9 cellular contexts compared by ENCODE assay signal in genomic region chr1:27633640-27634165, GRCh38. TPM values are rescaled to one million over a fixed set of nuclear protein-coding genes. Genes with fewer than 3 reads are reported as not detected.
DNase-seq lines count a peak whose midpoint lies in the region; ATAC-seq, FAIRE-seq and TF ChIP-seq lines count a peak whose summit lies in the region.
"Had no signal": no experiment of that assay in that cellular context is flagged by ENCODE, and none has a peak within 500 bp of the region (broad histone marks: within the 10 kb centered on the region; RNA-seq: fewer than 3 reads in every experiment).

No MANE protein-coding gene starts in this region.

- FAIRE-seq in urothelium cell line (lab: Jason Lieb, UNC) = no peak

- H4K20me1 ChIP-seq in neural cell (ENCODE audit: insufficient read depth) = no peaks in the 10 kb centered on the region

- no peaks in the 10 kb centered on the region for H3K4me1 ChIP-seq in aorta (ENCODE audit: control insufficient read depth in 1 of 2, insufficient read depth in 2 of 2, low read length in 2 of 2)

- TF ChIP-seq EP300 in neural cell (conservative IDR thresholded peaks at IDR 0.05; ENCODE audit: poor library complexity, severe bottlenecking) = no peak

- H3K27me3 ChIP-seq in neural cell (ENCODE audit: insufficient read depth, low read depth, low read length) = peaks cover 35% of the 10 kb centered on the region
- no peaks in the 10 kb centered on the region for H3K27me3 ChIP-seq in aorta (ENCODE audit: control insufficient read depth in 1 of 2, insufficient read depth in 2 of 2, low read length in 1 of 2)

- H3K9me2 ChIP-seq in neural cell (ENCODE audit: insufficient read depth, low read length) = no peaks in the 10 kb centered on the region

- H3F3A ChIP-seq in neural cell (ENCODE audit: insufficient read depth, low read length, poor library complexity, severe bottlenecking) = no peaks in the 10 kb centered on the region

- DNase-seq in AG10803 (ENCODE audit: low read depth) (no peak), COR-L47 (lab: John Stamatoyannopoulos, UW) (no peak), urothelium cell line (ENCODE audit: low spot score) (no peak), aorta (no peak)
- DNase-seq in effector memory CD8-positive, alpha-beta T cell = no peak
- no peak for DNase-seq in stimulated activated CD4-positive, alpha-beta T cell treated with anti-CD3 and anti-CD28 coated beads, Interleukin-4, amount 100 ng/mL, for 1 hour
- DNase-seq: SW 1271 had no signal

- H3K27ac ChIP-seq in KOPT-K1 (ENCODE audit: low read depth, low read length, poor library complexity, severe bottlenecking) (peak overlapping the region; percentile 93), neural cell (ENCODE audit: low read length) (no peak overlapping the region), aorta (ENCODE audit: low read depth in 1 of 2, low read length in 2 of 2) (no peak overlapping the region)

- intact Hi-C loops in aorta (cut with DNase I) = no loop called here

- peak overlapping the region; percentile 64 to 78 for H3K4me3 Mint-ChIP-seq in effector memory CD8-positive, alpha-beta T cell

- no peak overlapping the region for H3K9ac ChIP-seq in neural cell (ENCODE audit: low read length)

- WGBS in aorta, 2 donors = 38 to 40% methylated on average over 14 of the region's 14 CpGs

- TF ChIP-seq RAD21 in neural cell (conservative IDR thresholded peaks at IDR 0.05) = no peak

- H3K36me3 Mint-ChIP-seq in effector memory CD8-positive, alpha-beta T cell (ENCODE audit: insufficient read depth) = peaks cover 21% of the 10 kb centered on the region

- peak overlapping the region; percentile 91 to 95 for H3K27ac Mint-ChIP-seq in effector memory CD8-positive, alpha-beta T cell

- H3K4me1 Mint-ChIP-seq in effector memory CD8-positive, alpha-beta T cell (ENCODE audit: low read depth in 2 of 2) = peaks cover 55 to 60% of the 10 kb centered on the region in 2 donors

- no peaks in the 10 kb centered on the region for H3K9me3 ChIP-seq in KOPT-K1 (ENCODE audit: insufficient read depth, low read length, poor library complexity, severe bottlenecking)
- H3K9me3 ChIP-seq in neural cell (ENCODE audit: low read length) = no peaks in the 10 kb centered on the region
- no peaks in the 10 kb centered on the region for H3K9me3 ChIP-seq in aorta (ENCODE audit: control insufficient read depth, low read length)

- H3K27me3 Mint-ChIP-seq in effector memory CD8-positive, alpha-beta T cell = no peaks in the 10 kb centered on the region

- TF ChIP-seq CTCF in AG10803 (conservative IDR thresholded peaks at IDR 0.05; ENCODE audit: low read length) (no peak), neural cell (IDR thresholded peaks at IDR 0.05; ENCODE audit: poor library complexity, severe bottlenecking) (no peak)

- no peak for ATAC-seq in effector memory CD8-positive, alpha-beta T cell (replicated peaks)
- no peak for ATAC-seq in aorta (ENCODE audit: low FRiP score)

- H3K9me3 Mint-ChIP-seq in effector memory CD8-positive, alpha-beta T cell = no peaks in the 10 kb centered on the region

- H3K36me3 ChIP-seq in KOPT-K1 (ENCODE audit: insufficient read depth, low read length) = no peaks in the 10 kb centered on the region
- H3K36me3 ChIP-seq in neural cell (ENCODE audit: insufficient read depth, low read length) = no peaks in the 10 kb centered on the region
- no peaks in the 10 kb centered on the region for H3K36me3 ChIP-seq in aorta (ENCODE audit: control insufficient read depth in 1 of 2, insufficient read depth in 2 of 2, low read length in 1 of 2)

- H3K79me2 ChIP-seq in neural cell (replicated peaks; ENCODE audit: insufficient read depth, low read length) = no peaks in the 10 kb centered on the region

- H3K4me2 ChIP-seq in neural cell (ENCODE audit: low read length) = no peak overlapping the region

- H3K4me3 ChIP-seq in AG10803 (ENCODE audit: low read length) (peak overlapping the region; percentile 29), neural cell (ENCODE audit: low read length) (peak overlapping the region; percentile 35), aorta (ENCODE audit: low read length in 2 of 2) (peak overlapping the region in 1 of 2 donors; percentile 1)

- no peak overlapping the region for H2AFZ ChIP-seq in neural cell (ENCODE audit: low read depth, low read length)

TF ChIP-seq in neural cell, 6 proteins besides CTCF, POLR2A, EP300 and RAD21:
- TF ChIP-seq SMC3 (conservative IDR thresholded peaks at IDR 0.05; ENCODE audit: poor library complexity) (no peak), TAF1 (IDR thresholded peaks at IDR 0.05; ENCODE audit: low read depth) (no peak), EZH2 (IDR thresholded peaks at IDR 0.05; ENCODE audit: borderline replicate concordance, insufficient read depth, low read length, poor library complexity, severe bottlenecking) (no peak), REST (IDR thresholded peaks at IDR 0.05; ENCODE audit: borderline replicate concordance) (no peak), POLR2AphosphoS5 (IDR thresholded peaks at IDR 0.05) (no peak), MXI1 (conservative IDR thresholded peaks at IDR 0.05; ENCODE audit: poor library complexity, severe bottlenecking) (no peak)
TF ChIP-seq in neural cell: peak in this region for 0.

RNA-seq across cellular contexts. Expression of gene FGR, which starts 1.3 kb away (rescaled TPM):
- not detected in 2 replicates for polyA plus RNA-seq in neural cell
- polyA minus RNA-seq in neural cell = not detected in 2 replicates
- 10 to 100 TPM; 12.1 to 21.7 TPM for total RNA-seq in aorta
- polyA plus RNA-seq in aorta = 10 to 100 TPM in 1 of 2 donors, 1 to 10 TPM in 1; 2.8 to 12.1 TPM

RNA-seq across cellular contexts. Expression of gene AHDC1, which starts 29.8 kb away (rescaled TPM):
- polyA plus RNA-seq in neural cell (5.3 and 18.4 TPM in 2 replicates), aorta (10 to 100 TPM in 1 of 2 donors, 1 to 10 TPM in 1; 7.8 to 23.9 TPM)
- polyA minus RNA-seq in neural cell = 28.0 and 30.7 TPM in 2 replicates
- 10 to 100 TPM; 63.5 to 89.1 TPM for total RNA-seq in aorta

RNA-seq across cellular contexts. Expression of gene IFI6, which starts 38.3 kb away (rescaled TPM):
- polyA plus RNA-seq in neural cell (0.35 and 1.8 TPM in 2 replicates), aorta (100 to 1,000 TPM in 1 of 2 donors, 10 to 100 TPM in 1; 85.3 to 170 TPM)
- not detected in 2 replicates for polyA minus RNA-seq in neural cell
- total RNA-seq in aorta = 100 to 1,000 TPM; 116 to 143 TPM

Comparison
In these comparisons a context has a peak if more than half of its experiments do, and no peak if none do; other contexts are left out.
1. RNA of gene IFI6, which starts 38.3 kb away (polyA plus RNA-seq): 85.3 to 170 TPM in aorta; 0.35 to 1.8 TPM in neural cell; every median in the first group is over 10 times any median in the second.